In the genomic region with DNA sequence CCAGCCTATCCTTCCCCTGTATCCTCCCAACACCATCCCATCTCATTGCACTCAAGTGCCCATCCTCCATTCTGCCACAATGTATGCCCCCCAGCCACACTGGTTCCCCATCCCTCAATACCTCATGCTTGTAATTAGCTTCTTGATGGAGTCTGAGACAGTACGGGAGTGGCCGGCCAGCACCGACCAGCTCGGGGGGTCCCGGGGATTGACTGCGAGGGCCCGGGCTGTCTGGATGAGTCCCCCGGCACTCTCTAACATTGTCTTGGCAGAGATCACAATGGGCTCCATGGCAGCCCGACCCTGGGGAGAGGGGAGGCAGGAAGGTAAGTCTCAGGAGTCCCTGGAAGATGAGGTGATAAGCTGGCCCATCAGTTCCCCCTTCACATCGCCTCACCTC, we compare ENCODE assay signal across 20 cellular contexts. TPM values are rescaled to one million over a fixed set of nuclear protein-coding genes. Genes with fewer than 3 reads are reported as not detected.
DNase-seq lines count a peak whose midpoint lies in the region; ATAC-seq and TF ChIP-seq lines count a peak whose summit lies in the region.
"Had no signal": no experiment of that assay in that cellular context is flagged by ENCODE, and none has a peak within 500 bp of the region (broad histone marks: within the 10 kb centered on the region; RNA-seq: fewer than 3 reads in every experiment).

No MANE protein-coding gene starts in this region.

- H3K23ac ChIP-seq in IMR-90 (ENCODE audit: low read depth, low read length), result no peak overlapping the region

- H3K9me1 ChIP-seq in IMR-90 (ENCODE audit: insufficient read depth, low read length), result peaks cover 7% of the 10 kb centered on the region

- no peak overlapping the region for H2AK9ac ChIP-seq in IMR-90 (replicated peaks; ENCODE audit: low read depth, low read length, poor library complexity)

- TF ChIP-seq CTCF in CD4-positive, alpha-beta T cell (IDR thresholded peaks at IDR 0.05), result no peak
- no peak for TF ChIP-seq CTCF in IMR-90 (conservative IDR thresholded peaks at IDR 0.05; ENCODE audit: low read depth, low read length)
- no peak for TF ChIP-seq CTCF in gastroesophageal sphincter (IDR thresholded peaks at IDR 0.05)

- in situ Hi-C loops in IMR-90 (cut with MboI; ENCODE audit: low sequenced_read_pairs), result no loop called here

- no peak for ATAC-seq in CD4-positive, alpha-beta T cell (ENCODE audit: poor library complexity)
- no peak for ATAC-seq in IMR-90 (ENCODE audit: low read depth)
- no peak for ATAC-seq in gastroesophageal sphincter
- no peak for ATAC-seq in GM21367 (IDR thresholded peaks at IDR 0.05; ENCODE audit: unreplicated experiment)
- ATAC-seq in GM18517 (IDR thresholded peaks at IDR 0.05; ENCODE audit: unreplicated experiment), result no peak
- ATAC-seq: GM12878 had no signal

- H4K91ac ChIP-seq in IMR-90 (ENCODE audit: insufficient read depth, low read depth, low read length), result no peak overlapping the region

- H3K14ac ChIP-seq in IMR-90 (replicated peaks; ENCODE audit: low read depth, low read length), result no peak overlapping the region

- peaks cover 18% of the 10 kb centered on the region for H4K20me1 ChIP-seq in IMR-90 (ENCODE audit: insufficient read depth, low read length)

- no peak overlapping the region for H3K9ac ChIP-seq in IMR-90 (ENCODE audit: low read depth, low read length)

- H3K36me3 Mint-ChIP-seq in CD4-positive, alpha-beta T cell (ENCODE audit: low read depth), result peaks cover 17% of the 10 kb centered on the region

- H3K36me3 ChIP-seq in IMR-90 (ENCODE audit: control insufficient read depth, insufficient read depth, low read length) (peaks cover 85% of the 10 kb centered on the region), gastroesophageal sphincter (peaks cover 13 to 100% of the 10 kb centered on the region in 2 donors)

- no peaks in the 10 kb centered on the region for H3K4me1 Mint-ChIP-seq in CD4-positive, alpha-beta T cell (ENCODE audit: low read depth)
- H3K4me1 Mint-ChIP-seq: CD4-positive, CD25-positive, alpha-beta regulatory T cell had no signal

- H2BK120ac ChIP-seq in IMR-90 (ENCODE audit: low read depth, low read length), result no peak overlapping the region

- no peak overlapping the region for H3K4me3 ChIP-seq in IMR-90 (ENCODE audit: insufficient read depth, low read depth, low read length)
- no peak overlapping the region for H3K4me3 ChIP-seq in gastroesophageal sphincter
- H3K4me3 ChIP-seq: GM12878 had no signal

- no peak overlapping the region for H3K4ac ChIP-seq in IMR-90 (ENCODE audit: low read depth, low read length)

- no peak overlapping the region for H3K56ac ChIP-seq in IMR-90 (ENCODE audit: extremely low read depth, insufficient read depth, low read length)

- no peak overlapping the region for H2BK5ac ChIP-seq in IMR-90 (ENCODE audit: low read depth, low read length, poor library complexity, severe bottlenecking)

- CTCF ChIA-PET in CD4-positive, alpha-beta T cell (lab: Charles Lee), result no interaction called here
- CTCF ChIA-PET in IMR-90 (lab: Yijun Ruan, JAX), result interaction anchor here (0.6 kb wide), 1 partner anchor 39 kb away, joined by 4 read pairs; no protein-coding TSS in a partner anchor

- H4K5ac ChIP-seq in IMR-90 (ENCODE audit: low read depth, low read length), result no peak overlapping the region

- peak overlapping the region; percentile 32 for H3K27ac ChIP-seq in CD4-positive, alpha-beta T cell (ENCODE audit: low read depth, low read length)
- H3K27ac ChIP-seq in IMR-90 (ENCODE audit: insufficient read depth, low read length) (no peak overlapping the region), gastroesophageal sphincter (peak overlapping the region in 3 of 4 donors; percentile 96 to 99 (median 98))

- POLR2A ChIA-PET in CD4-positive, alpha-beta T cell (lab: Charles Lee), result interaction anchor here (0.5 to 1.4 kb wide), 2 partner anchors 11 to 32 kb away, joined by 3 to 4 read pairs; no protein-coding TSS in a partner anchor
- POLR2A ChIA-PET in IMR-90 (lab: Charles Lee; ENCODE audit: unreplicated experiment), result no interaction called here

- intact Hi-C loops in CD4-positive, alpha-beta T cell (cut with DNase I, micrococcal nuclease), result no loop called here
- intact Hi-C loops in IMR-90 (cut with micrococcal nuclease) (no loop called here), posterior vena cava (cut with DNase I) (loop anchor here in 1 of 2 donors (2.0 kb wide), 1 partner anchor 218 kb away; no protein-coding TSS in a partner anchor)

- 100% methylated on average over 7 of the region's 10 CpGs; no CpG with 5 or more reads in 1 of the 2 experiments for whole genome bisulfite sequencing in IMR-90 (ENCODE audit: extremely low coverage in 2 of 2, insufficient read length in 1 of 2), 2 experiments
- no CpG with 5 or more reads among the region's 10 CpGs for WGBS in gastroesophageal sphincter (ENCODE audit: low coverage in 1 of 2), 2 donors

- no peak overlapping the region for H3K4me3 Mint-ChIP-seq in CD4-positive, alpha-beta T cell
- H3K4me3 Mint-ChIP-seq: CD4-positive, CD25-positive, alpha-beta regulatory T cell had no signal

- no peak overlapping the region for H4K8ac ChIP-seq in IMR-90 (ENCODE audit: low read depth in 2 of 2, low read length in 2 of 2)

- TF ChIP-seq EP300 in gastroesophageal sphincter (IDR thresholded peaks at IDR 0.05), result no peak

- H2AK5ac ChIP-seq in IMR-90 (ENCODE audit: low read depth, low read length), result no peak overlapping the region

- H3K27me3 ChIP-seq in CD4-positive, alpha-beta T cell (ENCODE audit: control insufficient read depth, insufficient read depth, low read length), result no peaks in the 10 kb centered on the region
- H3K27me3 ChIP-seq in IMR-90 (ENCODE audit: control insufficient read depth, insufficient read depth, low read length), result no peaks in the 10 kb centered on the region
- no peaks in the 10 kb centered on the region for H3K27me3 ChIP-seq in gastroesophageal sphincter

- peaks cover 58 to 74% of the 10 kb centered on the region in 2 experiments for H3K79me1 ChIP-seq in IMR-90 (ENCODE audit: low read depth in 1 of 2, low read length in 2 of 2)

- DNase-seq in CD4-positive, alpha-beta T cell, result no peak
- DNase-seq in IMR-90 (no peak), posterior vena cava (ENCODE audit: low spot score) (peak; percentile 53), C1 segment of cervical spinal cord (lab: John Stamatoyannopoulos, UW) (no peak), pons (ENCODE audit: low spot score) (no peak)
- DNase-seq: CD4-positive, CD25-positive, alpha-beta regulatory T cell; DND-41; GDM1; Kasumi-1; MM.1S; NCI-H1105 treated with DMSO at 0.1 percent for 48 hours; NCI-H1694 treated with DMSO at 0.1 percent for 48 hours; NCI-H2107; NCI-H2227 treated with DMSO at 0.1 percent for 48 hours; NCI-H524 treated with DMSO at 0.1 percent for 48 hours had no signal

- no peak overlapping the region for H2BK15ac ChIP-seq in IMR-90 (ENCODE audit: low read depth, low read length)

- H2AFZ ChIP-seq in IMR-90 (replicated peaks; ENCODE audit: low read length, poor library complexity), result peak overlapping the region; percentile 27

- H2BK20ac ChIP-seq in IMR-90 (ENCODE audit: low read depth, low read length), result no peak overlapping the region

- H3K4me1 ChIP-seq in IMR-90 (ENCODE audit: control insufficient read depth, insufficient read depth, low read length) (no peaks in the 10 kb centered on the region), gastroesophageal sphincter (no peaks in the 10 kb centered on the region)

- no peak for TF ChIP-seq POLR2A in IMR-90 (IDR thresholded peaks at IDR 0.05; ENCODE audit: low read depth, low read length)
- TF ChIP-seq POLR2A in gastroesophageal sphincter (IDR thresholded peaks at IDR 0.05), result no peak

- dilution Hi-C loops in IMR-90 (cut with HindIII; ENCODE audit: low sequenced_read_pairs, unreplicated experiment), result no loop called here

- no peaks in the 10 kb centered on the region for H3K9me3 ChIP-seq in CD4-positive, alpha-beta T cell (ENCODE audit: control insufficient read depth, low read length)
- H3K9me3 ChIP-seq in IMR-90 (ENCODE audit: control insufficient read depth, insufficient read depth, low read length) (no peaks in the 10 kb centered on the region), gastroesophageal sphincter (no peaks in the 10 kb centered on the region)

- no peak overlapping the region for H3K18ac ChIP-seq in IMR-90 (ENCODE audit: low read depth, low read length)

- no TSS peak for BruUV-seq in IMR-90 (replicated peaks; lab: Mats Ljungman, UMichigan)

- H3K4me2 ChIP-seq in IMR-90 (ENCODE audit: low read depth, low read length), result no peak overlapping the region

- H3K9me3 Mint-ChIP-seq in CD4-positive, alpha-beta T cell, result no peaks in the 10 kb centered on the region
- H3K9me3 Mint-ChIP-seq: CD4-positive, CD25-positive, alpha-beta regulatory T cell; IgD-negative memory B cell had no signal

- H3K27ac Mint-ChIP-seq in CD4-positive, alpha-beta T cell, result peak overlapping the region; percentile 66

- H3K27me3 Mint-ChIP-seq in CD4-positive, alpha-beta T cell, result no peaks in the 10 kb centered on the region
- H3K27me3 Mint-ChIP-seq: CD4-positive, CD25-positive, alpha-beta regulatory T cell; IgD-negative memory B cell had no signal

- TF ChIP-seq RAD21 in IMR-90 (IDR thresholded peaks at IDR 0.05; ENCODE audit: low read length), result no peak

RNA-seq across cellular contexts. Expression of a gene that starts 17.2 kb away (rescaled TPM):
- total RNA-seq in CD4-positive, alpha-beta T cell, result 10 to 100 TPM; 63.1 to 63.5 TPM
- total RNA-seq in IMR-90 (2012; rRNA removed) (960 and 1,994 TPM in 2 replicates), gastroesophageal sphincter (over 10,000 TPM in 3 of 4 donors, 1,000 to 10,000 TPM in 1; 7,572 to 13,568 (median 12,084) TPM), posterior vena cava (1,000 to 10,000 TPM; 2,096 to 3,529 TPM)
- 2,500 and 2,548 TPM in 2 replicates for polyA plus RNA-seq in IMR-90 (2012; rRNA removed)
- polyA plus RNA-seq in IMR-90 (2012; cell fraction: cytosol; rRNA removed), result 1,868 and 3,037 TPM in 2 replicates
- 2,387 and 3,173 TPM in 2 replicates for polyA plus RNA-seq in IMR-90 (2012; cell fraction: nucleus; rRNA removed; ENCODE audit: low replicate concordance)
- polyA plus RNA-seq: CD4-positive, CD25-positive, alpha-beta regulatory T cell; IgD-negative memory B cell had no signal

RNA-seq across cellular contexts. Expression of a gene that starts 25.0 kb away (rescaled TPM):
- 100 to 1,000 TPM; 149 to 151 TPM for total RNA-seq in CD4-positive, alpha-beta T cell
- 337 and 346 TPM in 2 replicates for total RNA-seq in IMR-90 (2012; rRNA removed)
- 224 and 228 TPM in 2 replicates for polyA plus RNA-seq in IMR-90 (2012; rRNA removed)
- 134 and 262 TPM in 2 replicates for polyA plus RNA-seq in IMR-90 (2012; cell fraction: cytosol; rRNA removed)
- 206 and 469 TPM in 2 replicates for polyA plus RNA-seq in IMR-90 (2012; cell fraction: nucleus; rRNA removed; ENCODE audit: low replicate concordance)
- total RNA-seq in gastroesophageal sphincter, result 1,000 to 10,000 TPM in 3 of 4 donors, 100 to 1,000 TPM in 1; 888 to 1,583 (median 1,047) TPM
- total RNA-seq in posterior vena cava, result 100 to 1,000 TPM; 816 to 836 TPM

RNA-seq across cellular contexts. Expression of a gene that starts 25.5 kb away (rescaled TPM):
- 10 to 100 TPM; 13.7 to 15.4 TPM for total RNA-seq in CD4-positive, alpha-beta T cell
- total RNA-seq in IMR-90 (2012; rRNA removed) (105 and 106 TPM in 2 replicates), gastroesophageal sphincter (100 to 1,000 TPM in 1 of 4 donors, 10 to 100 TPM in 3; 75.0 to 104 (median 83.7) TPM), posterior vena cava (10 to 100 TPM; 41.7 to 53.0 TPM)
- polyA plus RNA-seq in IMR-90 (2012; rRNA removed), result 54.9 and 60.7 TPM in 2 replicates
- 86.1 and 133 TPM in 2 replicates for polyA plus RNA-seq in IMR-90 (2012; cell fraction: cytosol; rRNA removed)
- polyA plus RNA-seq in IMR-90 (2012; cell fraction: nucleus; rRNA removed; ENCODE audit: low replicate concordance), result 30.7 and 40.3 TPM in 2 replicates

RNA-seq across cellular contexts. Expression of a gene that starts 33.2 kb away (rescaled TPM):
- not detected for total RNA-seq in CD4-positive, alpha-beta T cell
- 0.54 and 0.56 TPM in 2 replicates for total RNA-seq in IMR-90 (2012; rRNA removed)
- polyA plus RNA-seq in IMR-90 (2012; rRNA removed), result 3.7 and 3.9 TPM in 2 replicates
- polyA plus RNA-seq in IMR-90 (2012; cell fraction: cytosol; rRNA removed), result 5.2 and 9.9 TPM in 2 replicates
- polyA plus RNA-seq in IMR-90 (2012; cell fraction: nucleus; rRNA removed; ENCODE audit: low replicate concordance), result 2.5 and 4.3 TPM in 2 replicates
- total RNA-seq in gastroesophageal sphincter, result 1 to 10 TPM in 1 of 4 donors, not detected in 3; 3.9 TPM
- total RNA-seq in posterior vena cava, result 1 to 10 TPM in 1 of 2 donors, not detected in 1; 1.2 TPM
- total RNA-seq: CD4-positive, CD25-positive, alpha-beta regulatory T cell had no signal
- polyA plus RNA-seq: IgD-negative memory B cell had no signal

RNA-seq across cellular contexts. Expression of a gene that starts 42.0 kb away (rescaled TPM):
- total RNA-seq in CD4-positive, alpha-beta T cell, result under 1 TPM; 0.08 to 0.17 TPM
- total RNA-seq in IMR-90 (2012; rRNA removed) (0.56 and 2.5 TPM in 2 replicates), gastroesophageal sphincter (1 to 10 TPM in 2 of 4 donors, under 1 TPM in 2; 0.52 to 2.2 (median 0.81) TPM), posterior vena cava (under 1 TPM; 0.29 to 0.46 TPM)
- polyA plus RNA-seq in IMR-90 (2012; rRNA removed), result 2.1 and 2.8 TPM in 2 replicates
- 0.82 and 1.1 TPM in 2 replicates for polyA plus RNA-seq in IMR-90 (2012; cell fraction: cytosol; rRNA removed)
- polyA plus RNA-seq in IMR-90 (2012; cell fraction: nucleus; rRNA removed; ENCODE audit: low replicate concordance), result 7.1 and 7.2 TPM in 2 replicates

Comparison
In these comparisons a context has a peak if more than half of its experiments do, and no peak if none do; other contexts are left out.
1. RNA of a gene that starts 17.2 kb away (total RNA-seq): 7,572 to 13,568 TPM in gastroesophageal sphincter, 2,096 to 3,529 TPM in posterior vena cava and 960 to 1,994 TPM in IMR-90; 63.1 to 63.5 TPM in CD4-positive, alpha-beta T cell; every median in the first group is over 10 times any median in the second.